Comparison of ENCODE assay signal across 18 cellular contexts in genomic region chr13:111370147-111370546, GRCh38. TPM values are rescaled to one million over a fixed set of nuclear protein-coding genes. Genes with fewer than 3 reads are reported as not detected.
DNase-seq lines count a peak whose midpoint lies in the region; TF ChIP-seq lines count a peak whose summit lies in the region.
"Had no signal": no experiment of that assay in that cellular context is flagged by ENCODE, and none has a peak within 500 bp of the region (broad histone marks: within the 10 kb centered on the region; RNA-seq: fewer than 3 reads in every experiment).

No MANE protein-coding gene starts in this region.

- peaks cover 40% of the 10 kb centered on the region for H3K27me3 Mint-ChIP-seq in osteocyte (ENCODE audit: unreplicated experiment)
- H3K27me3 Mint-ChIP-seq: CD4-positive, alpha-beta T cell had no signal

- H3K36me3 ChIP-seq in esophagus muscularis mucosa: no peaks in the 10 kb centered on the region
- H3K36me3 ChIP-seq: BE2C, BLaER1 had no signal

- intact Hi-C loops in esophagus muscularis mucosa (cut with DNase I): no loop called here

- H3K36me3 Mint-ChIP-seq in osteocyte (ENCODE audit: unreplicated experiment): no peaks in the 10 kb centered on the region
- H3K36me3 Mint-ChIP-seq: CD8-positive, alpha-beta T cell had no signal

- no peaks in the 10 kb centered on the region for H3K9me3 Mint-ChIP-seq in osteocyte (ENCODE audit: unreplicated experiment)
- H3K9me3 Mint-ChIP-seq: CD4-positive, alpha-beta T cell; CD8-positive, alpha-beta T cell had no signal

- TF ChIP-seq POLR2A in esophagus muscularis mucosa (IDR thresholded peaks at IDR 0.05; ENCODE audit: low read depth): no peak

- H3K4me1 ChIP-seq in esophagus muscularis mucosa: no peaks in the 10 kb centered on the region
- H3K4me1 ChIP-seq: BE2C, Caco-2 had no signal

- TF ChIP-seq CTCF in esophagus muscularis mucosa (IDR thresholded peaks at IDR 0.05) (no peak), osteocyte (IDR thresholded peaks at IDR 0.05) (no peak)

- H3K27ac ChIP-seq in esophagus muscularis mucosa (replicated peaks in 1 of 4): no peak overlapping the region
- H3K27ac ChIP-seq: BLaER1, C4-2B had no signal

- peaks cover 0 to 20% (median 0%) of the 10 kb centered on the region in 4 donors for H3K27me3 ChIP-seq in esophagus muscularis mucosa
- H3K27me3 ChIP-seq: BLaER1 had no signal

- H3K9me3 ChIP-seq in esophagus muscularis mucosa: no peaks in the 10 kb centered on the region
- H3K9me3 ChIP-seq: BE2C, Caco-2 had no signal

- TF ChIP-seq EP300 in esophagus muscularis mucosa (IDR thresholded peaks at IDR 0.05): no peak

- no peak overlapping the region for H3K4me3 Mint-ChIP-seq in osteocyte (ENCODE audit: unreplicated experiment)
- H3K4me3 Mint-ChIP-seq: CD4-positive, alpha-beta T cell; CD8-positive, alpha-beta T cell had no signal

- H3K27ac Mint-ChIP-seq in osteocyte (ENCODE audit: unreplicated experiment): no peak overlapping the region
- H3K27ac Mint-ChIP-seq: CD4-positive, alpha-beta T cell; CD8-positive, alpha-beta T cell had no signal

- H3K4me3 ChIP-seq in esophagus muscularis mucosa: no peak overlapping the region
- H3K4me3 ChIP-seq: BLaER1, GM12878 had no signal

- DNase-seq in GM03348 (ENCODE audit: low spot score) (peak; percentile 1), esophagus muscularis mucosa (ENCODE audit: extremely low spot score) (peak; percentile 81), osteocyte (ENCODE audit: extremely low spot score, unreplicated experiment) (peak; percentile 69), C1 segment of cervical spinal cord (lab: John Stamatoyannopoulos, UW) (no peak), GM19238 (ENCODE audit: insufficient read length, low spot score) (no peak), superior temporal gyrus (ENCODE audit: extremely low spot score) (no peak)
- DNase-seq: 8988T; ACHN; BE2C; Caco-2; Calu3; CD4-positive, alpha-beta T cell; CD8-positive, alpha-beta T cell; DMS79 treated with DMSO at 0.1 percent for 48 hours; GF-D8 had no signal

- WGBS in esophagus muscularis mucosa: 84% methylated on average over 5 of the region's 5 CpGs

- H3K4me1 Mint-ChIP-seq in osteocyte (ENCODE audit: unreplicated experiment): no peaks in the 10 kb centered on the region

RNA-seq across cellular contexts. Expression of gene TEX29, which starts 49.7 kb away (rescaled TPM):
- under 1 TPM in 2 of 4 donors, not detected in 2; 0.83 to 0.99 TPM for total RNA-seq in esophagus muscularis mucosa
- total RNA-seq in osteocyte: 1.9 TPM in 1 of 2 replicates, not detected in the other
- total RNA-seq: Caco-2, Calu3, GM12878 had no signal

Comparison
In these comparisons a context has a peak if more than half of its experiments do, and no peak if none do; other contexts are left out.
1. DNase-seq: peak in GM03348 (single experiment), esophagus muscularis mucosa (single experiment) and osteocyte (single experiment); none in C1 segment of cervical spinal cord (0 of 14), GM19238 (single experiment) and superior temporal gyrus (single experiment).